ENCODE assay signal across 30 cellular contexts in the genomic region with DNA sequence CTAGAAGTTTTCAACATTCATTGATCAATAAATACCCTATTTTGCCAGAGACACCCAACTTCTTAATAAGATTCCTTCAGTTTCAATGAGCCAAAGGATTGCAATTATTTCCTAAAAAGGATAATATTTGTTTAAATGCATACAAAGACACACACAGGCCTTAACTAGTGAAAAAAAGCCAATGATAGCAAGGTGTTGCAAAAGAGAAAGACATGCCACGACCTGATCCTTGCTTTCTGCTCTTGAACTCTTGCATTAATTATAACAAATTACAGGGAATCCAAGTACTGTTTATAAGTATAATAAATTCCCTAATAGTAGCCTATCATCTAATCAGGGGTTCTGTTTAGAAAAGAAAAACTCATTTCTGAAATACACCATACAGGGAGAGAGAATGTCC.
DNase-seq lines count a peak whose midpoint lies in the region; ATAC-seq and TF ChIP-seq lines count a peak whose summit lies in the region.
"Had no signal": no experiment of that assay in that cellular context is flagged by ENCODE, and none has a peak within 500 bp of the region (broad histone marks: within the 10 kb centered on the region; RNA-seq: fewer than 3 reads in every experiment).

No MANE protein-coding gene starts in this region.

- peak overlapping the region; percentile 80 for H3K27ac Mint-ChIP-seq in MCF 10A (ENCODE audit: low read depth, unreplicated experiment)
- H3K27ac Mint-ChIP-seq in Calu3 (ENCODE audit: unreplicated experiment), result no peak overlapping the region
- H3K27ac Mint-ChIP-seq: activated CD4-positive, alpha-beta T cell treated with anti-CD3 and anti-CD28 coated beads for 36 hours; activated naive CD8-positive, alpha-beta T cell; stimulated activated naive B cell treated with anti-CD40 and anti-IgM and Interleukin-4, amounts not matched to agents 10 μg/mL and 1 μg/mL and 100 μg/mL, for 72 hours had no signal

- ATAC-seq in GM21717 (IDR thresholded peaks at IDR 0.05; ENCODE audit: unreplicated experiment) (no peak), sciatic nerve (no peak)
- ATAC-seq: activated CD4-positive, alpha-beta T cell treated with anti-CD3 and anti-CD28 coated beads for 36 hours; left lung; psoas muscle; SK-N-SH treated with all-trans-retinoic acid at 6 μM for 48 hours; stimulated activated naive B cell treated with anti-CD40 and anti-IgM and Interleukin-4, amounts not matched to agents 10 μg/mL and 1 μg/mL and 100 μg/mL, for 72 hours; upper lobe of right lung had no signal

- no peak overlapping the region for H2BK15ac ChIP-seq in mesenchymal stem cell (ENCODE audit: low read depth, poor library complexity, severe bottlenecking)

- no peaks in the 10 kb centered on the region for H3K27me3 ChIP-seq in breast epithelium
- H3K27me3 ChIP-seq in brain microvascular endothelial cell (replicated peaks), result no peaks in the 10 kb centered on the region
- H3K27me3 ChIP-seq in mesenchymal stem cell (ENCODE audit: control insufficient read depth in 1 of 2, insufficient read depth in 1 of 2, low read length in 2 of 2), result no peaks in the 10 kb centered on the region
- H3K27me3 ChIP-seq: cardiac muscle cell, colonic mucosa, left lung, MG63, neutrophil, upper lobe of right lung had no signal

- H3K9me3 ChIP-seq in breast epithelium (no peaks in the 10 kb centered on the region), mesenchymal stem cell (ENCODE audit: control insufficient read depth, low read length) (no peaks in the 10 kb centered on the region)
- H3K9me3 ChIP-seq: colonic mucosa, left lung, neutrophil, psoas muscle, upper lobe of right lung had no signal

- H2BK12ac ChIP-seq in mesenchymal stem cell (ENCODE audit: low read length in 2 of 2), result no peak overlapping the region

- H3K4me1 ChIP-seq in breast epithelium (no peaks in the 10 kb centered on the region), mesenchymal stem cell (ENCODE audit: control insufficient read depth, insufficient read depth, low read depth, low read length) (peaks cover 21% of the 10 kb centered on the region)
- H3K4me1 ChIP-seq: colonic mucosa, left lung had no signal

- TF ChIP-seq POLR2A in breast epithelium (IDR thresholded peaks at IDR 0.05), result no peak

- H3K9me3 Mint-ChIP-seq in MCF 10A (ENCODE audit: unreplicated experiment) (no peaks in the 10 kb centered on the region), Calu3 (ENCODE audit: low read depth, unreplicated experiment) (no peaks in the 10 kb centered on the region)

- H2BK5ac ChIP-seq in mesenchymal stem cell (ENCODE audit: low read depth, low read length, poor library complexity, severe bottlenecking), result no peak overlapping the region

- H2AFZ ChIP-seq in mesenchymal stem cell (ENCODE audit: low read depth, low read length), result no peak overlapping the region
- H2AFZ ChIP-seq: GM23248 had no signal

- intact Hi-C loops in MCF 10A (cut with micrococcal nuclease) (loop anchor here (10.0 kb wide), 1 partner anchor 54 kb away; no protein-coding TSS in a partner anchor), breast epithelium (cut with DNase I; ENCODE audit: low total_unique reads) (no loop called here), Calu3 (cut with micrococcal nuclease; ENCODE audit: unreplicated experiment) (no loop called here), sciatic nerve (cut with DNase I) (no loop called here)

- H3K4me3 Mint-ChIP-seq in MCF 10A (ENCODE audit: unreplicated experiment), result no peak overlapping the region
- no peak overlapping the region for H3K4me3 Mint-ChIP-seq in Calu3 (ENCODE audit: low read depth, unreplicated experiment)
- H3K4me3 Mint-ChIP-seq: activated CD4-positive, alpha-beta T cell treated with anti-CD3 and anti-CD28 coated beads for 36 hours; activated naive CD8-positive, alpha-beta T cell; stimulated activated naive B cell treated with anti-CD40 and anti-IgM and Interleukin-4, amounts not matched to agents 10 μg/mL and 1 μg/mL and 100 μg/mL, for 72 hours had no signal

- in situ Hi-C loops in brain microvascular endothelial cell (cut with HindIII; ENCODE audit: low pct_ligation_motif_present, low sequenced_read_pairs), result no loop called here

- H3K23ac ChIP-seq in mesenchymal stem cell (ENCODE audit: low read length in 2 of 2), result no peak overlapping the region

- DNase-seq in MCF 10A (ENCODE audit: unreplicated experiment), result peak; percentile 72
- DNase-seq in breast epithelium (ENCODE audit: low spot score in 2 of 2), result no peak
- DNase-seq in brain microvascular endothelial cell, result no peak
- DNase-seq in mesenchymal stem cell, result no peak
- DNase-seq in Calu3, result no peak
- DNase-seq in NCI-H446 treated with DMSO at 0.1 percent for 48 hours (lab: John Stamatoyannopoulos, UW), result no peak
- DNase-seq in sciatic nerve (ENCODE audit: low spot score), result no peak
- DNase-seq: 8988T; activated CD4-positive, alpha-beta T cell treated with anti-CD3 and anti-CD28 coated beads for 36 hours; activated effector memory CD4-positive, alpha-beta T cell treated with Interleukin-2 at 50 U/mL for 16 hours; activated T-cell treated with anti-CD3 and anti-CD28 coated beads for 4 hours; colonic mucosa; effector CD4-positive, alpha-beta T cell; GM23248; head of caudate nucleus; KG1; left lung; MG63; NCI-H2029; NCI-H526 treated with DMSO at 0.1 percent for 48 hours; NK-92 treated with Interleukin-12 subunit alpha and Interleukin-12 subunit beta, amount 100 ng/mL, for 24 hours; psoas muscle; stimulated activated naive B cell treated with anti-CD40 and anti-IgM and Interleukin-4, amounts not matched to agents 10 μg/mL and 1 μg/mL and 100 μg/mL, for 72 hours; substantia nigra; upper lobe of right lung had no signal

- no peak overlapping the region for H3K4ac ChIP-seq in mesenchymal stem cell (ENCODE audit: low read depth in 1 of 2, low read length in 2 of 2)

- H3K4me2 ChIP-seq in mesenchymal stem cell (ENCODE audit: low read length, poor library complexity, severe bottlenecking), result no peak overlapping the region

- H3K79me1 ChIP-seq in mesenchymal stem cell (replicated peaks; ENCODE audit: low read length, poor library complexity, severe bottlenecking), result no peaks in the 10 kb centered on the region

- WGBS in mesenchymal stem cell, result no CpG with 5 or more reads among the region's 1 CpG

- no peak for TF ChIP-seq CTCF in MCF 10A (IDR thresholded peaks at IDR 0.05; ENCODE audit: unreplicated experiment)
- TF ChIP-seq CTCF in breast epithelium (IDR thresholded peaks at IDR 0.05), result no peak
- TF ChIP-seq CTCF in brain microvascular endothelial cell (IDR thresholded peaks at IDR 0.05; ENCODE audit: low read depth, low read length, missing control alignments), result no peak
- TF ChIP-seq CTCF in Calu3 (IDR thresholded peaks at IDR 0.05; ENCODE audit: unreplicated experiment), result no peak

- CTCF ChIA-PET in MCF 10A (lab: Yijun Ruan, JAX), result interaction anchor here (1.0 to 2.9 kb wide), 5 partner anchors 11 to 165 kb away, joined by 3 to 16 read pairs (median 4); no protein-coding TSS in a partner anchor
- CTCF ChIA-PET in Calu3 (lab: Charles Lee), result no interaction called here

- H3K27ac ChIP-seq in breast epithelium, result no peak overlapping the region
- H3K27ac ChIP-seq in brain microvascular endothelial cell, result peak overlapping the region; percentile 5
- peak overlapping the region; percentile 75 for H3K27ac ChIP-seq in mesenchymal stem cell (ENCODE audit: low read length, poor library complexity, severe bottlenecking)
- H3K27ac ChIP-seq: cardiac muscle cell, colonic mucosa, left lung, neutrophil, psoas muscle, upper lobe of right lung had no signal

- no peak overlapping the region for H4K91ac ChIP-seq in mesenchymal stem cell (ENCODE audit: low read length)

- H3K36me3 Mint-ChIP-seq in MCF 10A (ENCODE audit: insufficient read depth, unreplicated experiment) (peaks cover 32% of the 10 kb centered on the region), Calu3 (ENCODE audit: insufficient read depth, unreplicated experiment) (peaks cover 10% of the 10 kb centered on the region)
- H3K36me3 Mint-ChIP-seq: activated naive CD8-positive, alpha-beta T cell; stimulated activated naive B cell treated with anti-CD40 and anti-IgM and Interleukin-4, amounts not matched to agents 10 μg/mL and 1 μg/mL and 100 μg/mL, for 72 hours had no signal

- H3K18ac ChIP-seq in mesenchymal stem cell (ENCODE audit: low read depth in 1 of 2, low read length in 2 of 2), result no peak overlapping the region

- H3K36me3 ChIP-seq in breast epithelium, result no peaks in the 10 kb centered on the region
- H3K36me3 ChIP-seq in brain microvascular endothelial cell (replicated peaks), result no peaks in the 10 kb centered on the region
- H3K36me3 ChIP-seq in mesenchymal stem cell (ENCODE audit: control insufficient read depth in 1 of 2, insufficient read depth in 2 of 2, low read depth in 1 of 2, low read length in 2 of 2), result peaks cover 0 to 5% of the 10 kb centered on the region in 2 experiments
- H3K36me3 ChIP-seq: cardiac muscle cell, colonic mucosa, left lung, neutrophil, upper lobe of right lung had no signal

- no peak overlapping the region for H3K4me3 ChIP-seq in breast epithelium
- H3K4me3 ChIP-seq in brain microvascular endothelial cell (ENCODE audit: low read depth, low read length), result no peak overlapping the region
- H3K4me3 ChIP-seq in mesenchymal stem cell (ENCODE audit: insufficient read depth in 1 of 2, low read depth in 1 of 2, low read length in 2 of 2), result no peak overlapping the region
- H3K4me3 ChIP-seq: cardiac muscle cell, colonic mucosa, GM23248, left lung, MG63, psoas muscle, upper lobe of right lung had no signal

- no peak overlapping the region for H4K8ac ChIP-seq in mesenchymal stem cell (ENCODE audit: low read length)

- POLR2A ChIA-PET in MCF 10A (lab: Yijun Ruan, JAX), result interaction anchor here (0.6 to 8.4 kb wide), 26 partner anchors 9 to 182 kb away, joined by 3 to 126 read pairs (median 4); a partner anchor contains a TSS

- H3K9ac ChIP-seq in mesenchymal stem cell (ENCODE audit: low read length), result no peak overlapping the region
- H3K9ac ChIP-seq: GM23248 had no signal

- BruUV-seq in MCF 10A (replicated peaks; lab: Mats Ljungman, UMichigan), result no TSS peak
- no TSS peak for BruUV-seq in Calu3 (replicated peaks; lab: Mats Ljungman, UMichigan)

- no peaks in the 10 kb centered on the region for H3K27me3 Mint-ChIP-seq in MCF 10A (ENCODE audit: insufficient read depth, unreplicated experiment)
- no peaks in the 10 kb centered on the region for H3K27me3 Mint-ChIP-seq in Calu3 (ENCODE audit: unreplicated experiment)
- H3K27me3 Mint-ChIP-seq: activated CD4-positive, alpha-beta T cell treated with anti-CD3 and anti-CD28 coated beads for 36 hours; activated naive CD8-positive, alpha-beta T cell had no signal

- H2BK120ac ChIP-seq in mesenchymal stem cell (ENCODE audit: low read depth, low read length), result no peak overlapping the region

- H2AK5ac ChIP-seq in mesenchymal stem cell (ENCODE audit: low read length, severe bottlenecking), result no peak overlapping the region

- no peak overlapping the region for H3K14ac ChIP-seq in mesenchymal stem cell (ENCODE audit: low read length in 2 of 2)

- H3K4me1 Mint-ChIP-seq in MCF 10A (ENCODE audit: insufficient read depth, unreplicated experiment) (peaks cover 80% of the 10 kb centered on the region), Calu3 (ENCODE audit: low read depth, unreplicated experiment) (peaks cover 33% of the 10 kb centered on the region)
- H3K4me1 Mint-ChIP-seq: stimulated activated naive B cell treated with anti-CD40 and anti-IgM and Interleukin-4, amounts not matched to agents 10 μg/mL and 1 μg/mL and 100 μg/mL, for 72 hours had no signal

Comparison
In these comparisons a context has a peak if more than half of its experiments do, and no peak if none do; other contexts are left out.
1. H3K27ac ChIP-seq: peak in brain microvascular endothelial cell (single experiment) and mesenchymal stem cell (single experiment); none in breast epithelium (0 of 2).